20 cellular contexts compared by ENCODE assay signal in the genomic region with DNA sequence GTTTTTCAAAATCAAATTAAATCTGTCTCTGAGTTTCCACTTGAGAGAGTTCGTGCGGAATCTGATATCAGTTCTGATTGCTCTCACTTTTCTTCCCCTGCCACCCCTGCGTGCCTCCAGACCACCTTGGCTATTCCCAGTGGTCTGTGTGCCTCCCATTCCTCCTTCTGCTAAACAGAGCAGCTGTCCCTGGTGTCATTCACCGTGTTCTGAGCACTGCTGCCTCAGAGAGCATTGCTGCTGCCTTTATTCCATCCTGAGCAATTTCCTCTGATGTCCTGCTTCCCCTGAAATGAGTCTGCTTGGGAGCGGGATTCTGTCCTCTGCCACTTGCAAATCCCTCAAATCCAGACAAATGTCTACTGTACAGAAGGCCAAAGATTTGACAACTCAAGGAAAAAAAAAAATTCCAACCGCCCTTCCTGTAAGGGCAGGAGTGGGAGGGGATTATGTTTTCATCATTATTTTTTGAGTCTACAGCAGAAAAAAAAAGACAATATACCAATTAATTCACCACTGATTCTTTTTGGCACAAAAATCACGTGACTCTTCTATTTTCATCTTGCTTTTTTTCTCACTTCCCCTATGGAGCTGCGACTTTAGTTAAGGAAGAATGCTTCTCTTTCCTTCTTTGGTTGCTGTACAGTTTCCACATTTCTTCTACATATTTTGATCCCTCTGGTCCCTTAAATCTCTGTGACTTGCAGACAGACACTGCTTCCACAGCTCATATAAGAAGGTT.
"Had no signal": no experiment of that assay in that cellular context is flagged by ENCODE, and none has a peak within 500 bp of the region (broad histone marks: within the 10 kb centered on the region; RNA-seq: fewer than 3 reads in every experiment).

No MANE protein-coding gene starts in this region.

- H3K4me3 Mint-ChIP-seq: activated CD4-positive, alpha-beta memory T cell treated with anti-CD3 and anti-CD28 coated beads, Interleukin-2, amount 10 ng/mL, durations not matched to agents 7 days and 5 days; activated CD4-positive, alpha-beta T cell treated with anti-CD3 and anti-CD28 coated beads for 36 hours; activated T-cell treated with anti-CD3 and anti-CD28 coated beads, Interleukin-2, amount 50 U/mL, for 4 hours; memory B cell; naive thymus-derived CD8-positive, alpha-beta T cell had no signal

- H3K9me3 Mint-ChIP-seq: activated CD4-positive, alpha-beta memory T cell treated with anti-CD3 and anti-CD28 coated beads, Interleukin-2, amount 10 ng/mL, durations not matched to agents 7 days and 5 days had no signal

- FAIRE-seq: islet of Langerhans had no signal

- H3K27me3 Mint-ChIP-seq: activated CD4-positive, alpha-beta memory T cell treated with anti-CD3 and anti-CD28 coated beads, Interleukin-2, amount 10 ng/mL, durations not matched to agents 7 days and 5 days; activated CD4-positive, alpha-beta T cell treated with anti-CD3 and anti-CD28 coated beads for 36 hours; memory B cell; naive thymus-derived CD8-positive, alpha-beta T cell had no signal

- H3K4me1 Mint-ChIP-seq: activated CD4-positive, alpha-beta memory T cell treated with anti-CD3 and anti-CD28 coated beads, Interleukin-2, amount 10 ng/mL, durations not matched to agents 7 days and 5 days; activated CD4-positive, alpha-beta T cell treated with anti-CD3 and anti-CD28 coated beads for 36 hours; memory B cell; naive thymus-derived CD8-positive, alpha-beta T cell had no signal

- H3K4me3 ChIP-seq: cardiac muscle cell, dorsolateral prefrontal cortex, gastroesophageal sphincter, left ventricle myocardium inferior, skin epidermis, tibial nerve had no signal

- H3K27me3 ChIP-seq: cardiac muscle cell, dorsolateral prefrontal cortex, gastroesophageal sphincter, tibial nerve had no signal

- DNase-seq: activated CD4-positive, alpha-beta memory T cell treated with anti-CD3 and anti-CD28 coated beads, Interleukin-2, amount 10 ng/mL, durations not matched to agents 7 days and 5 days; activated CD4-positive, alpha-beta T cell treated with anti-CD3 and anti-CD28 coated beads for 36 hours; activated effector memory CD4-positive, alpha-beta T cell treated with anti-CD3 and anti-CD28 coated beads, Interleukin-2, amount 50 U/mL, for 16 hours; activated T-cell treated with anti-CD3 and anti-CD28 coated beads, Interleukin-2, amount 50 U/mL, for 4 hours; dorsolateral prefrontal cortex; left ventricle myocardium inferior; naive thymus-derived CD8-positive, alpha-beta T cell; right cardiac atrium; stimulated activated CD4-positive, alpha-beta T cell treated with anti-CD3 and anti-CD28 coated beads, Interleukin-4, amount 100 ng/mL, for 24 hours; stimulated activated naive CD4-positive, alpha-beta T cell treated with Interleukin-2 at 50 U/mL for 16 hours; substantia nigra; T-helper 1 cell; T1000 had no signal

- H3K27ac ChIP-seq: cardiac muscle cell, dorsolateral prefrontal cortex, gastroesophageal sphincter, left ventricle myocardium inferior, skin epidermis, tibial nerve had no signal

- H3K4me1 ChIP-seq: left ventricle myocardium inferior, tibial nerve had no signal

- H3K9me3 ChIP-seq: gastroesophageal sphincter, tibial nerve had no signal

- H3K36me3 ChIP-seq: cardiac muscle cell, gastroesophageal sphincter, left ventricle myocardium inferior, tibial nerve had no signal

- H3K27ac Mint-ChIP-seq: activated CD4-positive, alpha-beta memory T cell treated with anti-CD3 and anti-CD28 coated beads, Interleukin-2, amount 10 ng/mL, durations not matched to agents 7 days and 5 days; activated CD4-positive, alpha-beta T cell treated with anti-CD3 and anti-CD28 coated beads for 36 hours; activated naive CD4-positive, alpha-beta T cell treated with anti-CD3 and anti-CD28 coated beads, Interleukin-2, amount 50 U/mL, for 72 hours; memory B cell; naive thymus-derived CD8-positive, alpha-beta T cell had no signal

- ATAC-seq: activated CD4-positive, alpha-beta T cell treated with anti-CD3 and anti-CD28 coated beads for 36 hours; activated naive CD4-positive, alpha-beta T cell treated with anti-CD3 and anti-CD28 coated beads, Interleukin-2, amount 50 U/mL, for 72 hours; activated T-cell treated with anti-CD3 and anti-CD28 coated beads, Interleukin-2, amount 50 U/mL, for 4 hours; gastroesophageal sphincter; naive thymus-derived CD8-positive, alpha-beta T cell; right cardiac atrium had no signal

- H3K36me3 Mint-ChIP-seq: activated naive CD4-positive, alpha-beta T cell treated with anti-CD3 and anti-CD28 coated beads, Interleukin-2, amount 50 U/mL, for 72 hours; memory B cell had no signal
